33 cellular contexts compared by ENCODE assay signal in the genomic region with DNA sequence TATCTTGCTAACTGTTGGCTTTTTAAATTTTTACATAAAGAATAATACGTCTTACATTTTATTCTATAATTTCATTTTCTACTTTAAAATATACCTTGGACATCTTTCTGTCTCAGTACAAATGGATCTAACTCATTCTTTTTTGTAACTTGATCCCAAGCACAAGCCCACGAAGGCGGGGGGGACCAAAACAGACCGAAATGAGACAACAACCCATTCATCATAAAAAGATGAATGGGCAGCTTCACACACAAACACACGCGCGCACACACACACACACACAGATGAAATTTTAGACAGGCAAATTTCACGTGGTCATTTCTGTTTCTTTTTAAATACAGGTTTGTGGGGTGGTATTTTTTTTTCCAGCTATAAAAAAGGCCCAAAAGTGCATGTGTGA.
"Had no signal": no experiment of that assay in that cellular context is flagged by ENCODE, and none has a peak within 500 bp of the region (broad histone marks: within the 10 kb centered on the region; RNA-seq: fewer than 3 reads in every experiment).

No MANE protein-coding gene starts in this region.

- ATAC-seq: activated naive CD4-positive, alpha-beta T cell treated with anti-CD3 and anti-CD28 coated beads, Interleukin-2, amount 50 U/mL, for 72 hours; activated T-cell treated with anti-CD3 and anti-CD28 coated beads, Interleukin-2, amount 50 U/mL, for 4 hours; body of pancreas; K562; PC-3 had no signal

- H3K4me3 ChIP-seq: adrenal gland, body of pancreas, breast epithelium, K562, SJCRH30 had no signal

- H3K27me3 ChIP-seq: adrenal gland, breast epithelium, SJCRH30 had no signal

- H3K27ac ChIP-seq: adrenal gland, body of pancreas, breast epithelium, SJCRH30, VCaP had no signal

- H3K4me1 ChIP-seq: adrenal gland, body of pancreas, breast epithelium, SJCRH30 had no signal

- H3K9me3 ChIP-seq: adrenal gland, body of pancreas, breast epithelium, SJCRH30 had no signal

- DNase-seq: activated B cell treated with CpG ODN at 0.5 μM for 24 hours; activated CD4-positive, alpha-beta memory T cell treated with anti-CD3 and anti-CD28 coated beads for 36 hours; activated CD4-positive, alpha-beta T cell treated with anti-CD3 and anti-CD28 coated beads for 4 hours; activated CD4-positive, alpha-beta T cell treated with anti-CD3 and anti-CD28 coated beads, Interleukin-2, amount 50 U/mL, for 1 hour; activated CD4-positive, CD25-positive, alpha-beta regulatory T cell treated with anti-CD3 and anti-CD28 coated beads, Interleukin-2, amount 50 U/mL, for 72 hours; activated CD8-positive, alpha-beta memory T cell treated with anti-CD3 and anti-CD28 coated beads, Interleukin-2, amount 50 U/mL, for 4 hours; activated gamma-delta T cell treated with Interleukin-2 at 50 U/mL for 16 hours; activated naive CD4-positive, alpha-beta T cell treated with anti-CD3 and anti-CD28 coated beads for 36 hours; activated T-cell treated with anti-CD3 and anti-CD28 coated beads for 4 hours; activated T-cell treated with anti-CD3 and anti-CD28 coated beads, Interleukin-2, amount 50 U/mL, for 4 hours; adrenal gland; body of pancreas; caudate nucleus; cerebellar nuclear complex; NCI-H1105; NCI-H1417 treated with DMSO at 0.1 percent for 48 hours; NCI-H187 treated with DMSO at 0.1 percent for 48 hours; NCI-H2081; NCI-H2171; NCI-H510A; NCI-H69; NK-92 treated with Interleukin-12 subunit alpha and Interleukin-12 subunit beta, amount 100 ng/mL, for 24 hours; PC-3; Right ventricle myocardium superior; SJCRH30; SW 1271; T-helper 1 cell; T-helper 2 cell; T-helper 9 cell had no signal

- H3K36me3 ChIP-seq: adrenal gland, breast epithelium, SJCRH30 had no signal
